In the genomic region with DNA sequence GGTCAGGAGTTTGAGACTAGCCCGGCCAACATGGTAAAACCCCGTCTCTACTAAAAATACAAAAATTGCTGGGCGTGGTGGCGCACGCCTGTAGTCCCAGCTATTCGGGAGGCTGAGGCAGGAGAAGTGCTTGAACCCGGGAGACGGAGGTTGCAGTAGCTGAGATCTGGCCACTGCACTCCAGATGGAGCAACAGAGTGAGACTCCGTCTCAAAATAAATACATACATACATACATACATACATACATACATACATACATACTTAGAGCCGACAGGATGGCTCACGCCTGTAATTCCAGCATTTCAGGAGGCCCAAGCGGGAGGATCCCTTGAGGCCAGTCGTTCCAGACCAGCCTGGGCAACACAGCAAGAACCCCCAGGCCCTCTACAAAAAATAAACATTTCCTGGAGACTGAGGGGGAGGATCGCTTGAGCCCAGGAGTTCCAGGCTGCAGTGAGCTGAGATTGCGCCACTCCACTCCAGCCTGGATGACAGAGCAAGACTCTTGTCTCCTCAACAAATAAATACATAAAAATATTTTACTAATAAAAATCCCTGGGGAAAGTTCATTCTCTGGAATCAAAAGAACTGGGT, we compare ENCODE assay signal across 8 cellular contexts. TPM values are rescaled to one million over a fixed set of nuclear protein-coding genes. Genes with fewer than 3 reads are reported as not detected.
DNase-seq lines count a peak whose midpoint lies in the region; ATAC-seq and TF ChIP-seq lines count a peak whose summit lies in the region.

No MANE protein-coding gene starts in this region.

- POLR2A ChIA-PET in CD8-positive, alpha-beta memory T cell (lab: Charles Lee), result interaction anchor here (0.6 kb wide), 1 partner anchor 361 kb away, joined by 5 read pairs; no protein-coding TSS in a partner anchor
- POLR2A ChIA-PET in PC-3 (lab: Charles Lee; ENCODE audit: unreplicated experiment), result interaction anchor here (0.7 kb wide), 1 partner anchor 18 kb away, joined by 3 read pairs; no protein-coding TSS in a partner anchor

- TSS peak; percentile 87 for BruUV-seq in PC-3 (replicated peaks; lab: Mats Ljungman, UMichigan)

- no peak overlapping the region for H4K91ac ChIP-seq in neuronal stem cell (ENCODE audit: low read depth, low read length, poor library complexity)

- no peak overlapping the region for H2AK5ac ChIP-seq in neuronal stem cell (ENCODE audit: low read depth, low read length)

- no peaks in the 10 kb centered on the region for H3K9me2 ChIP-seq in PC-3 (replicated peaks; ENCODE audit: low read length)

- H3K79me2 ChIP-seq in PC-3 (ENCODE audit: low read length), result peaks cover 41% of the 10 kb centered on the region

- no peak overlapping the region for H2BK120ac ChIP-seq in neuronal stem cell (ENCODE audit: low read depth, low read length)

- H3K9me3 Mint-ChIP-seq in CD8-positive, alpha-beta memory T cell, result no peaks in the 10 kb centered on the region
- H3K9me3 Mint-ChIP-seq in endothelial cell (ENCODE audit: unreplicated experiment), result no peaks in the 10 kb centered on the region

- H3K9ac ChIP-seq in PC-3 (ENCODE audit: low read length), result peak overlapping the region; percentile 87
- H3K9ac ChIP-seq in neuronal stem cell (ENCODE audit: low read depth, low read length, poor library complexity), result no peak overlapping the region

- no peaks in the 10 kb centered on the region for H3K27me3 ChIP-seq in CD8-positive, alpha-beta memory T cell (ENCODE audit: insufficient read depth, low read length, poor library complexity, severe bottlenecking)
- H3K27me3 ChIP-seq in PC-3 (ENCODE audit: low read length) (no peaks in the 10 kb centered on the region), neuronal stem cell (ENCODE audit: control insufficient read depth in 3 of 3, insufficient read depth in 3 of 3, low read depth in 1 of 3, low read length in 3 of 3) (no peaks in the 10 kb centered on the region)

- H3K27me3 Mint-ChIP-seq in CD8-positive, alpha-beta memory T cell, result no peaks in the 10 kb centered on the region
- H3K27me3 Mint-ChIP-seq in endothelial cell (ENCODE audit: unreplicated experiment), result peaks cover 39% of the 10 kb centered on the region

- H3K9me3 ChIP-seq in CD8-positive, alpha-beta memory T cell (ENCODE audit: low read length), result no peaks in the 10 kb centered on the region
- H3K9me3 ChIP-seq in PC-3 (ENCODE audit: low read length), result no peaks in the 10 kb centered on the region
- no peaks in the 10 kb centered on the region for H3K9me3 ChIP-seq in neuronal stem cell (replicated peaks in 1 of 2; ENCODE audit: control insufficient read depth in 2 of 2, insufficient read depth in 1 of 2, low read depth in 1 of 2, low read length in 2 of 2)

- no peaks in the 10 kb centered on the region for H3K36me3 ChIP-seq in CD8-positive, alpha-beta memory T cell (ENCODE audit: insufficient read depth, low read length)
- H3K36me3 ChIP-seq in PC-3 (ENCODE audit: low read depth, low read length) (no peaks in the 10 kb centered on the region), neuronal stem cell (replicated peaks in 1 of 2; ENCODE audit: control insufficient read depth in 2 of 2, insufficient read depth in 2 of 2, low read length in 2 of 2) (no peaks in the 10 kb centered on the region)

- no peak overlapping the region for H3K23ac ChIP-seq in neuronal stem cell (ENCODE audit: low read depth, low read length, poor library complexity)

- no CpG with 5 or more reads among the region's 15 CpGs for WGBS in neuronal stem cell (ENCODE audit: extremely low coverage in 2 of 2, insufficient read length in 2 of 2, insufficient replicate concordance in 1 of 2), 2 donors

- H3K4ac ChIP-seq in neuronal stem cell (ENCODE audit: low read length), result no peak overlapping the region

- peak; percentile 1 for ATAC-seq in PC-3
- no peak for ATAC-seq in GM19351 (IDR thresholded peaks at IDR 0.05; ENCODE audit: unreplicated experiment)
- ATAC-seq in GM18873 (IDR thresholded peaks at IDR 0.05; ENCODE audit: low FRiP score, unreplicated experiment), result no peak

- DNase-seq in CD8-positive, alpha-beta memory T cell, result no peak
- DNase-seq in PC-3 (peak; percentile 46), endothelial cell (ENCODE audit: low spot score) (no peak), neuronal stem cell (ENCODE audit: low spot score) (no peak), C1 segment of cervical spinal cord (lab: John Stamatoyannopoulos, UW) (no peak), NCI-H187 (lab: John Stamatoyannopoulos, UW) (no peak)

- intact Hi-C loops in PC-3 (cut with micrococcal nuclease), result no loop called here

- H3K79me1 ChIP-seq in neuronal stem cell (ENCODE audit: low read depth, low read length), result peaks cover 9% of the 10 kb centered on the region

- no peak overlapping the region for H4K8ac ChIP-seq in neuronal stem cell (ENCODE audit: low read depth, low read length)

- peaks cover 8% of the 10 kb centered on the region for H3F3A ChIP-seq in PC-3 (ENCODE audit: low read length, unreplicated experiment)

- H3K14ac ChIP-seq in neuronal stem cell (ENCODE audit: low read length), result no peak overlapping the region

- peak overlapping the region; percentile 92 for H3K27ac ChIP-seq in CD8-positive, alpha-beta memory T cell (ENCODE audit: low read depth, low read length)
- H3K27ac ChIP-seq in PC-3 (ENCODE audit: low read length), result peak overlapping the region; percentile 94
- no peak overlapping the region for H3K27ac ChIP-seq in neuronal stem cell (replicated peaks; ENCODE audit: low read length)

- no peak overlapping the region for H3K18ac ChIP-seq in neuronal stem cell (ENCODE audit: low read length)

- CTCF ChIA-PET in CD8-positive, alpha-beta memory T cell (lab: Charles Lee), result interaction anchor here (0.8 kb wide), 1 partner anchor 44 kb away, joined by 3 read pairs; no protein-coding TSS in a partner anchor
- CTCF ChIA-PET in PC-3 (lab: Charles Lee), result no interaction called here

- peak overlapping the region; percentile 86 for H2AFZ ChIP-seq in PC-3 (ENCODE audit: low read length)
- H2AFZ ChIP-seq in neuronal stem cell (ENCODE audit: low read length), result no peak overlapping the region

- H2BK12ac ChIP-seq in neuronal stem cell (ENCODE audit: low read length), result no peak overlapping the region

- H2BK15ac ChIP-seq in neuronal stem cell (ENCODE audit: low read length), result no peak overlapping the region

- peaks cover 17% of the 10 kb centered on the region for H3K4me1 ChIP-seq in CD8-positive, alpha-beta memory T cell (ENCODE audit: insufficient read depth, low read length)
- H3K4me1 ChIP-seq in PC-3 (ENCODE audit: insufficient read depth, low read length) (peaks cover 25% of the 10 kb centered on the region), neuronal stem cell (ENCODE audit: control insufficient read depth in 2 of 2, insufficient read depth in 1 of 2, low read depth in 1 of 2, low read length in 2 of 2) (peaks cover 3 to 8% of the 10 kb centered on the region in 2 donors)

- H3K4me2 ChIP-seq in PC-3 (ENCODE audit: low read length) (peak overlapping the region; percentile 91), neuronal stem cell (ENCODE audit: insufficient read depth, low read length, poor library complexity, severe bottlenecking) (peak overlapping the region; percentile 58)

- peaks cover 0 to 14% (median 0%) of the 10 kb centered on the region in 3 donors for H3K36me3 Mint-ChIP-seq in CD8-positive, alpha-beta memory T cell
- H3K36me3 Mint-ChIP-seq in endothelial cell (ENCODE audit: low read depth, unreplicated experiment), result peaks cover 7% of the 10 kb centered on the region

- H3K27ac Mint-ChIP-seq in CD8-positive, alpha-beta memory T cell, result peak overlapping the region in 6 of 8 donors; percentile 10 to 100 (median 94)
- H3K27ac Mint-ChIP-seq in endothelial cell (ENCODE audit: unreplicated experiment), result peak overlapping the region; percentile 94

- H3K4me3 Mint-ChIP-seq in CD8-positive, alpha-beta memory T cell, result peak overlapping the region; percentile 68 to 100 (median 100)
- H3K4me3 Mint-ChIP-seq in endothelial cell (ENCODE audit: unreplicated experiment), result peak overlapping the region; percentile 98

- no peak overlapping the region for H2BK5ac ChIP-seq in neuronal stem cell (ENCODE audit: low read length)

- TF ChIP-seq CTCF in PC-3 (conservative IDR thresholded peaks at IDR 0.05; ENCODE audit: low read depth, low read length) (no peak), endothelial cell (IDR thresholded peaks at IDR 0.05; ENCODE audit: unreplicated experiment) (no peak)

- H3K4me1 Mint-ChIP-seq in CD8-positive, alpha-beta memory T cell, result peaks cover 13 to 20% (median 16%) of the 10 kb centered on the region in 3 donors
- peaks cover 13% of the 10 kb centered on the region for H3K4me1 Mint-ChIP-seq in endothelial cell (ENCODE audit: unreplicated experiment)

- H4K20me1 ChIP-seq in PC-3 (ENCODE audit: low read length), result no peaks in the 10 kb centered on the region

- no peak overlapping the region for H3K4me3 ChIP-seq in CD8-positive, alpha-beta memory T cell (ENCODE audit: low read length)
- H3K4me3 ChIP-seq in PC-3 (ENCODE audit: low read length) (peak overlapping the region; percentile 100), neuronal stem cell (ENCODE audit: low read length in 2 of 2) (peak overlapping the region in 1 of 2 donors; percentile 87)

RNA-seq across cellular contexts. Expression of a gene that starts 0.9 kb away (rescaled TPM):
- 10 to 100 TPM; 16.3 to 16.9 TPM for total RNA-seq in CD8-positive, alpha-beta memory T cell
- 3.0 TPM for polyA plus RNA-seq in CD8-positive, alpha-beta memory T cell
- 10.2 and 16.2 TPM in 2 replicates for total RNA-seq in PC-3 (2014; rRNA removed)
- total RNA-seq in endothelial cell (ENCODE audit: unreplicated experiment), result 14.5 TPM
- 5.1 TPM for polyA plus RNA-seq in neuronal stem cell (2013, experiment 1 of 2)
- 5.4 TPM for polyA plus RNA-seq in neuronal stem cell (2013, experiment 2 of 2)

RNA-seq across cellular contexts. Expression of a gene that starts 15.9 kb away (rescaled TPM):
- total RNA-seq in CD8-positive, alpha-beta memory T cell, result 1,000 to 10,000 TPM; 7,281 to 7,320 TPM
- polyA plus RNA-seq in CD8-positive, alpha-beta memory T cell, result 15,398 TPM
- total RNA-seq in PC-3 (2014; rRNA removed), result 1,825 and 2,289 TPM in 2 replicates
- 5,848 TPM for total RNA-seq in endothelial cell (ENCODE audit: unreplicated experiment)
- polyA plus RNA-seq in neuronal stem cell (2013, experiment 1 of 2), result 6,691 TPM
- 6,867 TPM for polyA plus RNA-seq in neuronal stem cell (2013, experiment 2 of 2)
